In the genomic region with DNA sequence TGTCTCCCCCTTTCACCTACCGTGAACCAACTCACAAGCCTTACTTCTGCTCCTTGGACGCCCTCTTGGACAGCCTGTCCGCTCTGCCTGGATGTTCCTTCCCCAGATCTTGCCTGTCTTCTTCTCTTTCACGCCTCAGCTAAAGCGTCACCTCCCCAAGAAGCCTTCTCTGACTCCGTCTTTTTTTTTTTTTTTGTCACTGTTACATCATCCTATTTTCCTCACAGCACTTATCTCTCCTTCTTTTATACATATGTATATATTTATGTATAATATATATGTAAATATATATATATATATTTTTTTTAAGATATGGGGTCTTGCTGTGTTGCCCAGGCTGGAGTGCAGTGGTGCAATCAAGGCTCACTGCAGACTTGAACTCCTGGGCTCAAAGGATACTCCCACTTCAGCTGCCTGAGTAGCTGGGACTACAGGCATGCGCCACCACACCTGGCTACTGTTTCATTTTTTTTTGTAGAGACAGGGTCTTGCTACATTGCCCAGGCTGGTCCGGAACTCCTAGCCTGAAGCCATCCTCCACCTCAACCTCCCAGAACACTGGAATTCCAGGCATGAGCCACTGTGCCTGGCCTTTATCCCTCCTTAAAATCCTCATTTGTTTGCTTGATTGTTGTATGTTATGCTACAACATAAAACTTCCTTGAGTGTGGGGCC, we compare ENCODE assay signal across 1 cellular context.
TF ChIP-seq lines count a peak whose summit lies in the region.

No MANE protein-coding gene starts in this region.

TF ChIP-seq in GM12878, 131 proteins besides CTCF, POLR2A, EP300 and RAD21:
- TF ChIP-seq, protein P1, sequence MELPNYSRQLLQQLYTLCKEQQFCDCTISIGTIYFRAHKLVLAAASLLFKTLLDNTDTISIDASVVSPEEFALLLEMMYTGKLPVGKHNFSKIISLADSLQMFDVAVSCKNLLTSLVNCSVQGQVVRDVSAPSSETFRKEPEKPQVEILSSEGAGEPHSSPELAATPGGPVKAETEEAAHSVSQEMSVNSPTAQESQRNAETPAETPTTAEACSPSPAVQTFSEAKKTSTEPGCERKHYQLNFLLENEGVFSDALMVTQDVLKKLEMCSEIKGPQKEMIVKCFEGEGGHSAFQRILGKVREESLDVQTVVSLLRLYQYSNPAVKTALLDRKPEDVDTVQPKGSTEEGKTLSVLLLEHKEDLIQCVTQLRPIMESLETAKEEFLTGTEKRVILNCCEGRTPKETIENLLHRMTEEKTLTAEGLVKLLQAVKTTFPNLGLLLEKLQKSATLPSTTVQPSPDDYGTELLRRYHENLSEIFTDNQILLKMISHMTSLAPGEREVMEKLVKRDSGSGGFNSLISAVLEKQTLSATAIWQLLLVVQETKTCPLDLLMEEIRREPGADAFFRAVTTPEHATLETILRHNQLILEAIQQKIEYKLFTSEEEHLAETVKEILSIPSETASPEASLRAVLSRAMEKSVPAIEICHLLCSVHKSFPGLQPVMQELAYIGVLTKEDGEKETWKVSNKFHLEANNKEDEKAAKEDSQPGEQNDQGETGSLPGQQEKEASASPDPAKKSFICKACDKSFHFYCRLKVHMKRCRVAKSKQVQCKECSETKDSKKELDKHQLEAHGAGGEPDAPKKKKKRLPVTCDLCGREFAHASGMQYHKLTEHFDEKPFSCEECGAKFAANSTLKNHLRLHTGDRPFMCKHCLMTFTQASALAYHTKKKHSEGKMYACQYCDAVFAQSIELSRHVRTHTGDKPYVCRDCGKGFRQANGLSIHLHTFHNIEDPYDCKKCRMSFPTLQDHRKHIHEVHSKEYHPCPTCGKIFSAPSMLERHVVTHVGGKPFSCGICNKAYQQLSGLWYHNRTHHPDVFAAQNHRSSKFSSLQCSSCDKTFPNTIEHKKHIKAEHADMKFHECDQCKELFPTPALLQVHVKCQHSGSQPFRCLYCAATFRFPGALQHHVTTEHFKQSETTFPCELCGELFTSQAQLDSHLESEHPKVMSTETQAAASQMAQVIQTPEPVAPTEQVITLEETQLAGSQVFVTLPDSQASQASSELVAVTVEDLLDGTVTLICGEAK (IDR thresholded peaks at IDR 0.05; ENCODE audit: borderline replicate concordance) = no peak
- TF ChIP-seq KAT2A (conservative IDR thresholded peaks at IDR 0.05; ENCODE audit: control insufficient read depth, low read depth, low read length) (no peak), SPI1 (IDR thresholded peaks at IDR 0.05; ENCODE audit: borderline replicate concordance, insufficient read depth, low read depth, low read length) (no peak), PML (IDR thresholded peaks at IDR 0.05; ENCODE audit: low read length) (no peak), GABPA (IDR thresholded peaks at IDR 0.05; ENCODE audit: low read depth) (no peak)
